In the genomic region with DNA sequence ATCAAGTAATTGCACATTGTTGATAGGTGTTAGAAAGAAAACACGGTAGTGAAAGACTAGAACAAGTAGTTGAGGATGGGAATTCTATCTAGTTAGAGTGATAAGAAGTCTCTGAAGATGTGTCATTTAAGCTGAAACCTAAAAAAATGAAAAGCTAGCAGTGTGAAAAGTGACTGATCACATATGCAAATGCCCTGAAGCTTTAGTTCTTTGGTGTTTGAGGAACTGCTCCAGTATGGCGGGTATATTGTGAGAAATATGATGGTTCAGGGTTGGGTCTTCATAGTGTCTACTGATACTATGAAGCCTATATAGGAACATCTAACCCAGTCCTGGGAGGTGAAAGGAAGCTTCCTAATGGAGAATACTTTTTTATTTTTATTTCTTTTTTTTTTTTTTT, we compare ENCODE assay signal across 25 cellular contexts. TPM values are rescaled to one million over a fixed set of nuclear protein-coding genes. Genes with fewer than 3 reads are reported as not detected.
A peak's percentile ranks its signal among the peaks of the same experiment; 100 is the strongest.
DNase-seq lines count a peak whose midpoint lies in the region; ATAC-seq and TF ChIP-seq lines count a peak whose summit lies in the region.
"Had no signal": no experiment of that assay in that cellular context is flagged by ENCODE, and none has a peak within 500 bp of the region (broad histone marks: within the 10 kb centered on the region; RNA-seq: fewer than 3 reads in every experiment).

No MANE protein-coding gene starts in this region.

- 0 out of 2 replicates have a peak, but pooled peaks cover 3% of the 10 kb centered on the region for H3K9me1 ChIP-seq in IMR-90 (ENCODE audit: insufficient read depth, low read length)

- H3K9me3 Mint-ChIP-seq in memory B cell (no peaks in the 10 kb centered on the region), neural crest cell (no peaks in the 10 kb centered on the region)
- H3K9me3 Mint-ChIP-seq in naive thymus-derived CD4-positive, alpha-beta T cell: no peaks in the 10 kb centered on the region
- H3K9me3 Mint-ChIP-seq: CD14-positive monocyte; CD4-positive, alpha-beta memory T cell; CD4-positive, CD25-positive, alpha-beta regulatory T cell; CD8-positive, alpha-beta memory T cell had no signal

- TF ChIP-seq RAD21 in IMR-90 (IDR thresholded peaks at IDR 0.05; ENCODE audit: low read length): no peak

- H3K36me3 ChIP-seq in IMR-90 (ENCODE audit: control insufficient read depth, insufficient read depth, low read length): peaks cover 6% of the 10 kb centered on the region
- peaks cover 0 to 5% (median 4%) of the 10 kb centered on the region in 3 experiments for H3K36me3 ChIP-seq in naive thymus-derived CD4-positive, alpha-beta T cell (ENCODE audit: control insufficient read depth in 2 of 3, insufficient read depth in 3 of 3, low read length in 3 of 3)
- no peaks in the 10 kb centered on the region for H3K36me3 ChIP-seq in MM.1S (replicated peaks; ENCODE audit: insufficient read depth, low read length)
- H3K36me3 ChIP-seq: BE2C had no signal

- H3K4me3 ChIP-seq in IMR-90 (ENCODE audit: insufficient read depth, low read depth, low read length) (no peak overlapping the region), MM.1S (ENCODE audit: low read length) (no peak overlapping the region)
- no peak overlapping the region for H3K4me3 ChIP-seq in naive thymus-derived CD4-positive, alpha-beta T cell (ENCODE audit: low read length)
- H3K4me3 ChIP-seq: BLaER1 had no signal

- H3K18ac ChIP-seq in IMR-90 (ENCODE audit: low read depth, low read length): peak overlapping the region; percentile 28; the same call in 1 of the 2 replicates

- 0 out of 2 replicates have a peak overlapping the region, but pooled peaks have one; percentile 14 for H4K91ac ChIP-seq in IMR-90 (ENCODE audit: insufficient read depth, low read depth, low read length)

- dilution Hi-C loops in IMR-90 (cut with HindIII; ENCODE audit: low sequenced_read_pairs, unreplicated experiment): no loop called here

- H3K9me3 ChIP-seq in IMR-90 (ENCODE audit: control insufficient read depth, insufficient read depth, low read length) (no peaks in the 10 kb centered on the region), T-helper 17 cell (ENCODE audit: control insufficient read depth, low read length, poor library complexity, severe bottlenecking) (no peaks in the 10 kb centered on the region), MM.1S (replicated peaks; ENCODE audit: insufficient read depth, low read length) (no peaks in the 10 kb centered on the region)
- H3K9me3 ChIP-seq in naive thymus-derived CD4-positive, alpha-beta T cell (ENCODE audit: control insufficient read depth in 2 of 3, low read length in 3 of 3): no peaks in the 10 kb centered on the region
- H3K9me3 ChIP-seq: BE2C, BLaER1 had no signal

- H3F3A ChIP-seq in MM.1S (ENCODE audit: insufficient read depth, low read length): no peaks in the 10 kb centered on the region

- BruUV-seq in IMR-90 (replicated peaks; lab: Mats Ljungman, UMichigan): no TSS peak

- POLR2A ChIA-PET in IMR-90 (lab: Charles Lee; ENCODE audit: unreplicated experiment): no interaction called here
- POLR2A ChIA-PET in naive thymus-derived CD4-positive, alpha-beta T cell (lab: Charles Lee): no interaction called here

- ATAC-seq in IMR-90 (ENCODE audit: low read depth): no peak
- ATAC-seq in T-helper 17 cell: no peak
- no peak for ATAC-seq in memory B cell (ENCODE audit: low read depth)
- ATAC-seq in naive thymus-derived CD4-positive, alpha-beta T cell: no peak

- no peaks in the 10 kb centered on the region for H3K9me2 ChIP-seq in MM.1S (replicated peaks; ENCODE audit: insufficient read depth, low read length)

- H3K27ac Mint-ChIP-seq in T-helper 17 cell: peak overlapping the region; percentile 29
- H3K27ac Mint-ChIP-seq in memory B cell: peak overlapping the region; percentile 22
- H3K27ac Mint-ChIP-seq in neural crest cell (ENCODE audit: unreplicated experiment): peak overlapping the region; percentile 83
- no peak overlapping the region for H3K27ac Mint-ChIP-seq in naive thymus-derived CD4-positive, alpha-beta T cell
- H3K27ac Mint-ChIP-seq: CD4-positive, CD25-positive, alpha-beta regulatory T cell had no signal

- intact Hi-C loops in IMR-90 (cut with micrococcal nuclease): no loop called here
- intact Hi-C loops in naive thymus-derived CD4-positive, alpha-beta T cell (cut with micrococcal nuclease): no loop called here

- H2BK20ac ChIP-seq in IMR-90 (ENCODE audit: low read depth, low read length): no peak overlapping the region

- peak overlapping the region; percentile 38 for H2BK5ac ChIP-seq in IMR-90 (ENCODE audit: low read depth, low read length, poor library complexity, severe bottlenecking)

- TF ChIP-seq CTCF in IMR-90 (conservative IDR thresholded peaks at IDR 0.05; ENCODE audit: low read depth, low read length) (no peak), neural crest cell (conservative IDR thresholded peaks at IDR 0.05) (no peak), MM.1S (IDR thresholded peaks at IDR 0.05; ENCODE audit: low read length) (no peak)

- no peak overlapping the region for H3K14ac ChIP-seq in IMR-90 (replicated peaks; ENCODE audit: low read depth, low read length)

- no peaks in the 10 kb centered on the region for H3K27me3 Mint-ChIP-seq in T-helper 17 cell
- no peaks in the 10 kb centered on the region for H3K27me3 Mint-ChIP-seq in memory B cell
- H3K27me3 Mint-ChIP-seq in neural crest cell (ENCODE audit: low read depth): no peaks in the 10 kb centered on the region
- H3K27me3 Mint-ChIP-seq in naive thymus-derived CD4-positive, alpha-beta T cell: no peaks in the 10 kb centered on the region
- H3K27me3 Mint-ChIP-seq: CD4-positive, alpha-beta memory T cell; CD4-positive, CD25-positive, alpha-beta regulatory T cell; CD8-positive, alpha-beta memory T cell had no signal

- H2AK5ac ChIP-seq in IMR-90 (ENCODE audit: low read depth, low read length): no peak overlapping the region

- H3K79me2 ChIP-seq in MM.1S (ENCODE audit: low read length): no peaks in the 10 kb centered on the region

- TF ChIP-seq POLR2A in IMR-90 (IDR thresholded peaks at IDR 0.05; ENCODE audit: low read depth, low read length): no peak

- H3K79me1 ChIP-seq in IMR-90 (ENCODE audit: low read depth in 1 of 2, low read length in 2 of 2): 0 out of 4 replicates have a peak, but pooled peaks cover 0 to 6% of the 10 kb centered on the region in 2 experiments

- no peaks in the 10 kb centered on the region for H3K27me3 ChIP-seq in IMR-90 (ENCODE audit: control insufficient read depth, insufficient read depth, low read length)
- no peaks in the 10 kb centered on the region for H3K27me3 ChIP-seq in naive thymus-derived CD4-positive, alpha-beta T cell (ENCODE audit: control insufficient read depth in 2 of 2, insufficient read depth in 2 of 2, low read length in 2 of 2)
- no peaks in the 10 kb centered on the region for H3K27me3 ChIP-seq in MM.1S (replicated peaks; ENCODE audit: insufficient read depth, low read length)
- H3K27me3 ChIP-seq: BE2C, BLaER1 had no signal

- 100% methylated on average over 1 of the region's 2 CpGs; no CpG with 5 or more reads in 1 of the 2 experiments for WGBS in IMR-90 (ENCODE audit: extremely low coverage in 2 of 2, insufficient read length in 1 of 2), 2 experiments

- peak overlapping the region; percentile 58; the same call in 1 of the 2 replicates for H3K27ac ChIP-seq in IMR-90 (ENCODE audit: insufficient read depth, low read length)
- H3K27ac ChIP-seq in naive thymus-derived CD4-positive, alpha-beta T cell (ENCODE audit: low read depth, low read length): no peak overlapping the region
- no peak overlapping the region for H3K27ac ChIP-seq in MM.1S (ENCODE audit: low read length)
- H3K27ac ChIP-seq: BLaER1 had no signal

- no peak overlapping the region for H3K4me3 Mint-ChIP-seq in T-helper 17 cell
- H3K4me3 Mint-ChIP-seq in memory B cell: no peak overlapping the region
- H3K4me3 Mint-ChIP-seq in neural crest cell: no peak overlapping the region
- no peak overlapping the region for H3K4me3 Mint-ChIP-seq in naive thymus-derived CD4-positive, alpha-beta T cell
- H3K4me3 Mint-ChIP-seq: CD14-positive monocyte; CD4-positive, alpha-beta memory T cell; CD4-positive, CD25-positive, alpha-beta regulatory T cell; CD8-positive, alpha-beta memory T cell had no signal

- H3K4me1 Mint-ChIP-seq in T-helper 17 cell: no peaks in the 10 kb centered on the region
- H3K4me1 Mint-ChIP-seq in memory B cell: peaks cover 2% of the 10 kb centered on the region
- no peaks in the 10 kb centered on the region for H3K4me1 Mint-ChIP-seq in neural crest cell
- H3K4me1 Mint-ChIP-seq in naive thymus-derived CD4-positive, alpha-beta T cell: no peaks in the 10 kb centered on the region
- H3K4me1 Mint-ChIP-seq: CD14-positive monocyte; CD4-positive, alpha-beta memory T cell; CD4-positive, CD25-positive, alpha-beta regulatory T cell; CD8-positive, alpha-beta memory T cell had no signal

- H3K23ac ChIP-seq in IMR-90 (ENCODE audit: low read depth, low read length): no peak overlapping the region

- peak overlapping the region in 1 of 2 experiments; percentile 19; a peak in 2 of 4 replicates for H4K8ac ChIP-seq in IMR-90 (ENCODE audit: low read depth in 2 of 2, low read length in 2 of 2)

- H3K56ac ChIP-seq in IMR-90 (ENCODE audit: extremely low read depth, insufficient read depth, low read length): no peak overlapping the region

- H3K4me2 ChIP-seq in IMR-90 (ENCODE audit: low read depth, low read length) (no peak overlapping the region), MM.1S (ENCODE audit: low read depth, low read length) (no peak overlapping the region)
- H3K4me2 ChIP-seq: BLaER1 had no signal

- in situ Hi-C loops in IMR-90 (cut with MboI; ENCODE audit: low sequenced_read_pairs): no loop called here

- peak overlapping the region; percentile 52; the same call in 1 of the 2 replicates for H2BK120ac ChIP-seq in IMR-90 (ENCODE audit: low read depth, low read length)

- H3K4ac ChIP-seq in IMR-90 (ENCODE audit: low read depth, low read length): no peak overlapping the region

- peaks cover 9% of the 10 kb centered on the region for H3K4me1 ChIP-seq in IMR-90 (ENCODE audit: control insufficient read depth, insufficient read depth, low read length)
- no peaks in the 10 kb centered on the region for H3K4me1 ChIP-seq in naive thymus-derived CD4-positive, alpha-beta T cell (ENCODE audit: control insufficient read depth in 2 of 2, insufficient read depth in 2 of 2, low read length in 2 of 2)
- H3K4me1 ChIP-seq in MM.1S (ENCODE audit: low read length): no peaks in the 10 kb centered on the region
- H3K4me1 ChIP-seq: BE2C, BLaER1 had no signal

- no peak overlapping the region for H3K9ac ChIP-seq in IMR-90 (ENCODE audit: low read depth, low read length)
- no peak overlapping the region for H3K9ac ChIP-seq in MM.1S (ENCODE audit: low read length)
- H3K9ac ChIP-seq: BLaER1 had no signal

- no peak for DNase-seq in IMR-90
- DNase-seq in T-helper 17 cell: no peak
- no peak for DNase-seq in memory B cell (ENCODE audit: low spot score in 2 of 2)
- DNase-seq in neural crest cell (ENCODE audit: low read depth, low spot score): no peak
- DNase-seq in NCI-H1417 treated with DMSO at 0.1 percent for 48 hours (lab: John Stamatoyannopoulos, UW): no peak
- no peak for DNase-seq in naive thymus-derived CD4-positive, alpha-beta T cell
- no peak for DNase-seq in SHP77 treated with DMSO at 0.1 percent for 48 hours (lab: John Stamatoyannopoulos, UW)
- DNase-seq in MM.1S: no peak
- DNase-seq: 8988T; ACHN; BE2C; C1 segment of cervical spinal cord; CD4-positive, alpha-beta memory T cell; CD4-positive, CD25-positive, alpha-beta regulatory T cell; CD8-positive, alpha-beta memory T cell; COR-L47; DMS 273 treated with DMSO at 0.1 percent for 48 hours; DMS153; DMS53; DMS79; DND-41; EL; GDM1 had no signal

- no peaks in the 10 kb centered on the region for H4K20me1 ChIP-seq in IMR-90 (ENCODE audit: insufficient read depth, low read length)
- no peaks in the 10 kb centered on the region for H4K20me1 ChIP-seq in MM.1S (ENCODE audit: insufficient read depth, low read length)
- H4K20me1 ChIP-seq: BLaER1 had no signal

- H2AFZ ChIP-seq in IMR-90 (replicated peaks; ENCODE audit: low read length, poor library complexity) (no peak overlapping the region), MM.1S (ENCODE audit: low read length) (no peak overlapping the region)

- H2AK9ac ChIP-seq in IMR-90 (replicated peaks; ENCODE audit: low read depth, low read length, poor library complexity): no peak overlapping the region

- H3K36me3 Mint-ChIP-seq in T-helper 17 cell (ENCODE audit: low read depth) (no peaks in the 10 kb centered on the region), memory B cell (peaks cover 15% of the 10 kb centered on the region), neural crest cell (ENCODE audit: low read depth) (peaks cover 3% of the 10 kb centered on the region)
- H3K36me3 Mint-ChIP-seq in naive thymus-derived CD4-positive, alpha-beta T cell: peaks cover 0 to 40% (median 19%) of the 10 kb centered on the region in 5 donors

- no peak overlapping the region for H2BK15ac ChIP-seq in IMR-90 (ENCODE audit: low read depth, low read length)

- H4K5ac ChIP-seq in IMR-90 (ENCODE audit: low read depth, low read length): peak overlapping the region; percentile 25; the same call in 1 of the 2 replicates

- CTCF ChIA-PET in IMR-90 (lab: Yijun Ruan, JAX): interaction anchor here (0.6 kb wide), 1 partner anchor 120 kb away, joined by 3 read pairs; no protein-coding TSS in a partner anchor
- CTCF ChIA-PET in naive thymus-derived CD4-positive, alpha-beta T cell (lab: Charles Lee): interaction anchor here (1.7 kb wide), 1 partner anchor 13 kb away, joined by 8 read pairs; no protein-coding TSS in a partner anchor

RNA-seq across cellular contexts. Expression of gene GPALPP1, which starts 45.0 kb away (rescaled TPM):
- total RNA-seq in IMR-90 (2012; rRNA removed) (10.6 and 25.3 TPM in 2 replicates), T-helper 17 cell (10 to 100 TPM; 22.7 to 25.4 TPM), neural crest cell (32.9 and 37.2 TPM in 2 replicates)
- 8.2 and 12.5 TPM in 2 replicates for polyA plus RNA-seq in IMR-90 (2012; rRNA removed)
- polyA plus RNA-seq in IMR-90 (2012; cell fraction: cytosol; rRNA removed): 2.6 and 3.3 TPM in 2 replicates
- polyA plus RNA-seq in IMR-90 (2012; cell fraction: nucleus; rRNA removed; ENCODE audit: low replicate concordance): 10.0 and 29.4 TPM in 2 replicates
- total RNA-seq in naive thymus-derived CD4-positive, alpha-beta T cell: 10 to 100 TPM; 29.7 to 43.1 (median 33.0) TPM
- polyA plus RNA-seq in naive thymus-derived CD4-positive, alpha-beta T cell: 10 to 100 TPM; 17.5 to 22.0 TPM

RNA-seq across cellular contexts. Expression of gene NUFIP1, which starts 45.1 kb away (rescaled TPM):
- 1.4 and 2.5 TPM in 2 replicates for total RNA-seq in IMR-90 (2012; rRNA removed)
- polyA plus RNA-seq in IMR-90 (2012; rRNA removed): 2.1 and 2.3 TPM in 2 replicates
- 0.90 and 0.99 TPM in 2 replicates for polyA plus RNA-seq in IMR-90 (2012; cell fraction: cytosol; rRNA removed)
- polyA plus RNA-seq in IMR-90 (2012; cell fraction: nucleus; rRNA removed; ENCODE audit: low replicate concordance): 0.94 and 1.7 TPM in 2 replicates
- total RNA-seq in T-helper 17 cell: 1 to 10 TPM; 3.4 to 5.0 TPM
- 11.6 and 12.8 TPM in 2 replicates for total RNA-seq in neural crest cell
- total RNA-seq in naive thymus-derived CD4-positive, alpha-beta T cell: 1 to 10 TPM; 3.7 to 6.6 (median 5.4) TPM
- 1 to 10 TPM; 4.7 to 4.9 TPM for polyA plus RNA-seq in naive thymus-derived CD4-positive, alpha-beta T cell

Comparison
In these comparisons a context has a peak if more than half of its experiments do, and no peak if none do; other contexts are left out.
1. H3K27ac Mint-ChIP-seq: peak in T-helper 17 cell (single experiment), memory B cell (single experiment) and neural crest cell (single experiment); none in naive thymus-derived CD4-positive, alpha-beta T cell (0 of 9).